8 cellular contexts compared by ENCODE assay signal in genomic region chr12:108622425-108622824, GRCh38. TPM values are rescaled to one million over a fixed set of nuclear protein-coding genes. Genes with fewer than 3 reads are reported as not detected.
DNase-seq lines count a peak whose midpoint lies in the region; ATAC-seq and TF ChIP-seq lines count a peak whose summit lies in the region.

No MANE protein-coding gene starts in this region.

- H3K4me3 Mint-ChIP-seq in activated T-cell treated with anti-CD3 and anti-CD28 coated beads, Interleukin-2, amount 50 U/mL, for 24 hours, result no peak overlapping the region
- no peak overlapping the region for H3K4me3 Mint-ChIP-seq in stimulated activated memory B cell treated with anti-CD40 and anti-IgM and Interleukin-4, amounts not matched to agents 10 μg/mL and 1 μg/mL and 100 μg/mL, for 72 hours

- no peaks in the 10 kb centered on the region for H3K9me2 ChIP-seq in SK-N-SH

- H3F3A ChIP-seq in SK-N-SH (replicated peaks; ENCODE audit: insufficient read depth), result no peaks in the 10 kb centered on the region

- H3K79me2 ChIP-seq in SK-N-SH (ENCODE audit: insufficient read depth), result no peaks in the 10 kb centered on the region

- H3K27ac Mint-ChIP-seq in activated T-cell treated with anti-CD3 and anti-CD28 coated beads, Interleukin-2, amount 50 U/mL, for 24 hours, result peak overlapping the region; percentile 85
- H3K27ac Mint-ChIP-seq in stimulated activated memory B cell treated with anti-CD40 and anti-IgM and Interleukin-4, amounts not matched to agents 10 μg/mL and 1 μg/mL and 100 μg/mL, for 72 hours, result peak overlapping the region; percentile 85

- no peaks in the 10 kb centered on the region for H3K27me3 Mint-ChIP-seq in activated T-cell treated with anti-CD3 and anti-CD28 coated beads, Interleukin-2, amount 50 U/mL, for 24 hours
- H3K27me3 Mint-ChIP-seq in stimulated activated memory B cell treated with anti-CD40 and anti-IgM and Interleukin-4, amounts not matched to agents 10 μg/mL and 1 μg/mL and 100 μg/mL, for 72 hours, result no peaks in the 10 kb centered on the region

- H3K36me3 ChIP-seq in SK-N-SH (replicated peaks in 1 of 2; ENCODE audit: control insufficient read depth in 1 of 2, insufficient read depth in 2 of 2, low read length in 1 of 2) (no peaks in the 10 kb centered on the region), vagina (no peaks in the 10 kb centered on the region)

- H3K4me1 Mint-ChIP-seq in activated T-cell treated with anti-CD3 and anti-CD28 coated beads, Interleukin-2, amount 50 U/mL, for 24 hours (ENCODE audit: low read depth), result peaks cover 43% of the 10 kb centered on the region
- peaks cover 46% of the 10 kb centered on the region for H3K4me1 Mint-ChIP-seq in stimulated activated memory B cell treated with anti-CD40 and anti-IgM and Interleukin-4, amounts not matched to agents 10 μg/mL and 1 μg/mL and 100 μg/mL, for 72 hours

- in situ Hi-C loops in GM13977 (cut with MboI; ENCODE audit: low pct_unique_long_range_greater_than_20kb, low sequenced_read_pairs, unreplicated experiment), result no loop called here

- WGBS in SK-N-SH (ENCODE audit: low lambda C conversion rate), result 68% methylated on average over 4 of the region's 4 CpGs

- peak overlapping the region; percentile 83 for H2AFZ ChIP-seq in SK-N-SH (ENCODE audit: low read depth)

- TF ChIP-seq POLR2A in vagina (IDR thresholded peaks at IDR 0.05), result no peak

- intact Hi-C loops in vagina (cut with DNase I), result no loop called here

- TF ChIP-seq CTCF in SK-N-SH (IDR thresholded peaks at IDR 0.05) (no peak), GM13977 (IDR thresholded peaks at IDR 0.05; ENCODE audit: extremely low read depth, insufficient read depth, missing control alignments) (no peak), vagina (IDR thresholded peaks at IDR 0.05) (no peak)

- no peak overlapping the region for H3K4me3 ChIP-seq in SK-N-SH (ENCODE audit: low read depth in 2 of 2, low read length in 1 of 2)
- H3K4me3 ChIP-seq in vagina, result no peak overlapping the region

- H3K4me1 ChIP-seq in SK-N-SH (ENCODE audit: control insufficient read depth in 1 of 2, insufficient read depth in 2 of 2, low read depth in 1 of 2, low read length in 1 of 2) (no peaks in the 10 kb centered on the region; a peak in 2 of 4 replicates), vagina (peaks cover 10% of the 10 kb centered on the region)

- CTCF ChIA-PET in SK-N-SH (lab: Yijun Ruan, JAX), result interaction anchor here (0.6 to 19.2 kb wide), 4 partner anchors 12 to 56 kb away, joined by 3 to 503 read pairs (median 5); partner anchors contain the start of genes ISCU and SART3

- H3K9me3 ChIP-seq in SK-N-SH (no peaks in the 10 kb centered on the region), vagina (no peaks in the 10 kb centered on the region)

- no peak overlapping the region for H3K27ac ChIP-seq in SK-N-SH (ENCODE audit: low read depth in 2 of 2, low read length in 1 of 2)
- H3K27ac ChIP-seq in vagina, result no peak overlapping the region

- no peak for DNase-seq in activated T-cell treated with anti-CD3 and anti-CD28 coated beads, Interleukin-2, amount 50 U/mL, for 24 hours
- DNase-seq in activated T-cell treated with anti-CD3 and anti-CD28 coated beads for 4 hours (no peak), SK-N-SH (no peak), glomerular endothelial cell (ENCODE audit: extremely low read depth, low read depth, low spot score) (peak; percentile 77), GM13977 (ENCODE audit: low spot score) (no peak), vagina (ENCODE audit: extremely low spot score in 2 of 2) (no peak)

- H3K9ac ChIP-seq in SK-N-SH, result no peak overlapping the region

- POLR2A ChIA-PET in SK-N-SH (lab: Yijun Ruan, JAX), result no interaction called here

- peaks cover 66% of the 10 kb centered on the region for H3K36me3 Mint-ChIP-seq in activated T-cell treated with anti-CD3 and anti-CD28 coated beads, Interleukin-2, amount 50 U/mL, for 24 hours (ENCODE audit: low read depth)
- peaks cover 6% of the 10 kb centered on the region for H3K36me3 Mint-ChIP-seq in stimulated activated memory B cell treated with anti-CD40 and anti-IgM and Interleukin-4, amounts not matched to agents 10 μg/mL and 1 μg/mL and 100 μg/mL, for 72 hours

- no peaks in the 10 kb centered on the region for H4K20me1 ChIP-seq in SK-N-SH (ENCODE audit: insufficient read depth)

- no peak for TF ChIP-seq RAD21 in SK-N-SH (IDR thresholded peaks at IDR 0.05; ENCODE audit: low read length)

- no peak for TF ChIP-seq EP300 in SK-N-SH (IDR thresholded peaks at IDR 0.05; ENCODE audit: borderline replicate concordance in 1 of 2, low read depth in 1 of 2, low read length in 1 of 2)

- no peak for ATAC-seq in stimulated activated memory B cell treated with anti-CD40 and anti-IgM and Interleukin-4, amounts not matched to agents 10 μg/mL and 1 μg/mL and 100 μg/mL, for 72 hours
- no peak for ATAC-seq in HG02840 (IDR thresholded peaks at IDR 0.05; ENCODE audit: low FRiP score, unreplicated experiment)

- H3K27me3 ChIP-seq in SK-N-SH (ENCODE audit: insufficient read depth) (no peaks in the 10 kb centered on the region), vagina (no peaks in the 10 kb centered on the region)

- no peaks in the 10 kb centered on the region for H3K9me3 Mint-ChIP-seq in activated T-cell treated with anti-CD3 and anti-CD28 coated beads, Interleukin-2, amount 50 U/mL, for 24 hours
- peaks cover 2% of the 10 kb centered on the region for H3K9me3 Mint-ChIP-seq in stimulated activated memory B cell treated with anti-CD40 and anti-IgM and Interleukin-4, amounts not matched to agents 10 μg/mL and 1 μg/mL and 100 μg/mL, for 72 hours

- H3K4me2 ChIP-seq in SK-N-SH, result no peak overlapping the region

TF ChIP-seq in SK-N-SH, 30 proteins besides CTCF, POLR2A, EP300 and RAD21:
- TF ChIP-seq SIN3A (IDR thresholded peaks at IDR 0.05; ENCODE audit: borderline replicate concordance, low read depth, low read length) (no peak), NFIC (IDR thresholded peaks at IDR 0.05; ENCODE audit: borderline replicate concordance) (no peak), GATA2 (CRISPR knock-in tag; IDR thresholded peaks at IDR 0.05) (no peak), RFX5 (IDR thresholded peaks at IDR 0.05; ENCODE audit: low read length) (no peak), FOXJ3 (CRISPR knock-in tag; IDR thresholded peaks at IDR 0.05) (no peak), RCOR1 (IDR thresholded peaks at IDR 0.05; ENCODE audit: low read length) (no peak), RXRA (IDR thresholded peaks at IDR 0.05; ENCODE audit: borderline replicate concordance, low read depth) (no peak), POLR2AphosphoS5 (IDR thresholded peaks at IDR 0.05; ENCODE audit: low read depth, low read length) (no peak), NRF1 (IDR thresholded peaks at IDR 0.05; ENCODE audit: low read depth, low read length) (no peak), FOXM1 (IDR thresholded peaks at IDR 0.05; ENCODE audit: low read depth) (no peak), IRF3 (IDR thresholded peaks at IDR 0.05; ENCODE audit: low read depth, low read length) (no peak), ELF1 (IDR thresholded peaks at IDR 0.05) (no peak)
- TF ChIP-seq, protein P1, sequence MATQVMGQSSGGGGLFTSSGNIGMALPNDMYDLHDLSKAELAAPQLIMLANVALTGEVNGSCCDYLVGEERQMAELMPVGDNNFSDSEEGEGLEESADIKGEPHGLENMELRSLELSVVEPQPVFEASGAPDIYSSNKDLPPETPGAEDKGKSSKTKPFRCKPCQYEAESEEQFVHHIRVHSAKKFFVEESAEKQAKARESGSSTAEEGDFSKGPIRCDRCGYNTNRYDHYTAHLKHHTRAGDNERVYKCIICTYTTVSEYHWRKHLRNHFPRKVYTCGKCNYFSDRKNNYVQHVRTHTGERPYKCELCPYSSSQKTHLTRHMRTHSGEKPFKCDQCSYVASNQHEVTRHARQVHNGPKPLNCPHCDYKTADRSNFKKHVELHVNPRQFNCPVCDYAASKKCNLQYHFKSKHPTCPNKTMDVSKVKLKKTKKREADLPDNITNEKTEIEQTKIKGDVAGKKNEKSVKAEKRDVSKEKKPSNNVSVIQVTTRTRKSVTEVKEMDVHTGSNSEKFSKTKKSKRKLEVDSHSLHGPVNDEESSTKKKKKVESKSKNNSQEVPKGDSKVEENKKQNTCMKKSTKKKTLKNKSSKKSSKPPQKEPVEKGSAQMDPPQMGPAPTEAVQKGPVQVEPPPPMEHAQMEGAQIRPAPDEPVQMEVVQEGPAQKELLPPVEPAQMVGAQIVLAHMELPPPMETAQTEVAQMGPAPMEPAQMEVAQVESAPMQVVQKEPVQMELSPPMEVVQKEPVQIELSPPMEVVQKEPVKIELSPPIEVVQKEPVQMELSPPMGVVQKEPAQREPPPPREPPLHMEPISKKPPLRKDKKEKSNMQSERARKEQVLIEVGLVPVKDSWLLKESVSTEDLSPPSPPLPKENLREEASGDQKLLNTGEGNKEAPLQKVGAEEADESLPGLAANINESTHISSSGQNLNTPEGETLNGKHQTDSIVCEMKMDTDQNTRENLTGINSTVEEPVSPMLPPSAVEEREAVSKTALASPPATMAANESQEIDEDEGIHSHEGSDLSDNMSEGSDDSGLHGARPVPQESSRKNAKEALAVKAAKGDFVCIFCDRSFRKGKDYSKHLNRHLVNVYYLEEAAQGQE (IDR thresholded peaks at IDR 0.05; ENCODE audit: low read depth, low read length), result no peak

RNA-seq across cellular contexts. Expression of gene SELPLG, which starts 11.3 kb away (rescaled TPM):
- 2.8 and 3.2 TPM in 2 replicates for polyA plus RNA-seq in SK-N-SH (2012; rRNA removed)
- 1.3 and 2.1 TPM in 2 replicates for polyA plus RNA-seq in SK-N-SH (2012; cell fraction: cytosol; rRNA removed)
- 5.8 and 6.0 TPM in 2 replicates for polyA plus RNA-seq in SK-N-SH (2012; cell fraction: nucleus; rRNA removed)
- total RNA-seq in glomerular endothelial cell, result 0.48 and 0.58 TPM in 2 replicates
- total RNA-seq in vagina, result 14.2 TPM

RNA-seq across cellular contexts. Expression of gene TMEM119, which starts 24.5 kb away (rescaled TPM):
- polyA plus RNA-seq in SK-N-SH (2012; rRNA removed), result 25.7 and 28.2 TPM in 2 replicates
- polyA plus RNA-seq in SK-N-SH (2012; cell fraction: cytosol; rRNA removed), result 19.1 and 26.9 TPM in 2 replicates
- polyA plus RNA-seq in SK-N-SH (2012; cell fraction: nucleus; rRNA removed), result 9.4 and 11.8 TPM in 2 replicates
- total RNA-seq in glomerular endothelial cell, result not detected in 2 replicates
- total RNA-seq in vagina, result 34.6 TPM

Comparison
In these comparisons a context has a peak if more than half of its experiments do, and no peak if none do; other contexts are left out.
1. RNA of gene TMEM119, which starts 24.5 kb away (total RNA-seq): 34.6 TPM in vagina (single experiment); not detected in glomerular endothelial cell; every median in the first group is over 10 times any median in the second.